ENCODE assay signal across 1 cellular context in genomic region chr11:34054351-34054750, GRCh38.
TF ChIP-seq lines count a peak whose summit lies in the region.

No MANE protein-coding gene starts in this region.

TF ChIP-seq in HepG2, 621 proteins besides CTCF, POLR2A, EP300 and RAD21:
- TF ChIP-seq ZNF460 (CRISPR knock-in tag; IDR thresholded peaks at IDR 0.05; ENCODE audit: borderline replicate concordance) (peak; percentile 29; the same call in 1 of the 2 replicates), ZNF770 (CRISPR knock-in tag; IDR thresholded peaks at IDR 0.05) (peak; percentile 51; the same call in 1 of the 2 replicates)
